In the genomic region with DNA sequence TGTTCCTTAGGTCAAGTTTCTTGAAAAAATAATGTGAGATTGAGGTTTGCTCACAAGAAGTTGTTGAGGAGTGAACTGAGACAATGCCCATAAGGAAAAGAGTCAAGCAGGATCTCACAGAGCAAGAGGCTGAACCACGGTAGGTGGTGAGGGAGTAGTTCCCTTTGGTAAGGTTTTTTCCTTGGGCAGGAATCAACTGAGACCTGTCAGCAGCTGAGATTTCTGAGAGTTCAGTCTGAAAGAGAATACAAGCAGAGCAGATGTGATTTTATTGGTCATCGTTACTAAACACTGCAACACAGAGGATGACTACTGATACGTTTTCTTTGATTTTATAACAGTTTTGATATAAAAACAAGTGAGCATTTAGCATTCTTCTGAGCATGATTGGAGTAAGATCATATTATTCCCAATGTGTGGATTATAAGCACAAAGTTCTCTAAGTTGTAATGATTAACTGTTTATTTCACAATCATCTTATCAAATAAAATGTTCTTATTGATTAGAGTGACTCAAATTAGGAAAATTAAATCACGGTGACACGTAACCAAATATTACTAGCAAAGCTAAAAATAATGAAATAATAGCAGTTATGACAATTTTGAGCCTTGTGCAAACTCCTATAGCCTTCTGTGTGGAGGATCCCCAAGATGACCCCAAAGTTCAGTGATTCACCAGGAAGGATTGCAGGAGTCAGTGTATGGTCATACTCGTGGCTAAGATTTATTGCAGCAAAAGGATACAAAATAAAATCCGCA, we compare ENCODE assay signal across 1 cellular context.
TF ChIP-seq lines count a peak whose summit lies in the region.

No MANE protein-coding gene starts in this region.

TF ChIP-seq in liver, 16 proteins besides CTCF, POLR2A, EP300 and RAD21 (continued from another document):
- TF ChIP-seq, protein P1, sequence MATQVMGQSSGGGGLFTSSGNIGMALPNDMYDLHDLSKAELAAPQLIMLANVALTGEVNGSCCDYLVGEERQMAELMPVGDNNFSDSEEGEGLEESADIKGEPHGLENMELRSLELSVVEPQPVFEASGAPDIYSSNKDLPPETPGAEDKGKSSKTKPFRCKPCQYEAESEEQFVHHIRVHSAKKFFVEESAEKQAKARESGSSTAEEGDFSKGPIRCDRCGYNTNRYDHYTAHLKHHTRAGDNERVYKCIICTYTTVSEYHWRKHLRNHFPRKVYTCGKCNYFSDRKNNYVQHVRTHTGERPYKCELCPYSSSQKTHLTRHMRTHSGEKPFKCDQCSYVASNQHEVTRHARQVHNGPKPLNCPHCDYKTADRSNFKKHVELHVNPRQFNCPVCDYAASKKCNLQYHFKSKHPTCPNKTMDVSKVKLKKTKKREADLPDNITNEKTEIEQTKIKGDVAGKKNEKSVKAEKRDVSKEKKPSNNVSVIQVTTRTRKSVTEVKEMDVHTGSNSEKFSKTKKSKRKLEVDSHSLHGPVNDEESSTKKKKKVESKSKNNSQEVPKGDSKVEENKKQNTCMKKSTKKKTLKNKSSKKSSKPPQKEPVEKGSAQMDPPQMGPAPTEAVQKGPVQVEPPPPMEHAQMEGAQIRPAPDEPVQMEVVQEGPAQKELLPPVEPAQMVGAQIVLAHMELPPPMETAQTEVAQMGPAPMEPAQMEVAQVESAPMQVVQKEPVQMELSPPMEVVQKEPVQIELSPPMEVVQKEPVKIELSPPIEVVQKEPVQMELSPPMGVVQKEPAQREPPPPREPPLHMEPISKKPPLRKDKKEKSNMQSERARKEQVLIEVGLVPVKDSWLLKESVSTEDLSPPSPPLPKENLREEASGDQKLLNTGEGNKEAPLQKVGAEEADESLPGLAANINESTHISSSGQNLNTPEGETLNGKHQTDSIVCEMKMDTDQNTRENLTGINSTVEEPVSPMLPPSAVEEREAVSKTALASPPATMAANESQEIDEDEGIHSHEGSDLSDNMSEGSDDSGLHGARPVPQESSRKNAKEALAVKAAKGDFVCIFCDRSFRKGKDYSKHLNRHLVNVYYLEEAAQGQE (IDR thresholded peaks at IDR 0.05): no peak
- TF ChIP-seq SP1 (IDR thresholded peaks at IDR 0.05) (peak; percentile 47), RXRA (IDR thresholded peaks at IDR 0.05) (peak in 1 of 2 donors; percentile 38), HNF4A (conservative IDR thresholded peaks at IDR 0.05) (peak; percentile 46 to 66)
- TF ChIP-seq, protein P2, sequence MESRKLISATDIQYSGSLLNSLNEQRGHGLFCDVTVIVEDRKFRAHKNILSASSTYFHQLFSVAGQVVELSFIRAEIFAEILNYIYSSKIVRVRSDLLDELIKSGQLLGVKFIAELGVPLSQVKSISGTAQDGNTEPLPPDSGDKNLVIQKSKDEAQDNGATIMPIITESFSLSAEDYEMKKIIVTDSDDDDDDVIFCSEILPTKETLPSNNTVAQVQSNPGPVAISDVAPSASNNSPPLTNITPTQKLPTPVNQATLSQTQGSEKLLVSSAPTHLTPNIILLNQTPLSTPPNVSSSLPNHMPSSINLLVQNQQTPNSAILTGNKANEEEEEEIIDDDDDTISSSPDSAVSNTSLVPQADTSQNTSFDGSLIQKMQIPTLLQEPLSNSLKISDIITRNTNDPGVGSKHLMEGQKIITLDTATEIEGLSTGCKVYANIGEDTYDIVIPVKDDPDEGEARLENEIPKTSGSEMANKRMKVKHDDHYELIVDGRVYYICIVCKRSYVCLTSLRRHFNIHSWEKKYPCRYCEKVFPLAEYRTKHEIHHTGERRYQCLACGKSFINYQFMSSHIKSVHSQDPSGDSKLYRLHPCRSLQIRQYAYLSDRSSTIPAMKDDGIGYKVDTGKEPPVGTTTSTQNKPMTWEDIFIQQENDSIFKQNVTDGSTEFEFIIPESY (IDR thresholded peaks at IDR 0.05): peak; percentile 20
